Comparison of ENCODE assay signal across 16 cellular contexts in genomic region chr15:81950841-81951414, GRCh38.
DNase-seq lines count a peak whose midpoint lies in the region; ATAC-seq and TF ChIP-seq lines count a peak whose summit lies in the region.
"Had no signal": no experiment of that assay in that cellular context is flagged by ENCODE, and none has a peak within 500 bp of the region (broad histone marks: within the 10 kb centered on the region; RNA-seq: fewer than 3 reads in every experiment).

No MANE protein-coding gene starts in this region.

- H3K27me3 ChIP-seq in adipocyte (replicated peaks; ENCODE audit: control insufficient read depth, insufficient read depth, low read length), result no peaks in the 10 kb centered on the region
- H3K27me3 ChIP-seq: BLaER1, heart left ventricle, left lung had no signal

- H3K36me3 ChIP-seq in adipocyte (ENCODE audit: control insufficient read depth, insufficient read depth, low read length, severe bottlenecking), result no peaks in the 10 kb centered on the region
- H3K36me3 ChIP-seq: BLaER1, heart left ventricle, left lung had no signal

- H3K9me3 ChIP-seq in adipocyte (ENCODE audit: control insufficient read depth, low read length), result no peaks in the 10 kb centered on the region
- H3K9me3 ChIP-seq: BLaER1, heart left ventricle, left lung had no signal

- ATAC-seq in left colon (peak; percentile 69), omental fat pad (ENCODE audit: low FRiP score) (no peak)
- ATAC-seq: heart left ventricle, left lung had no signal

- no peak overlapping the region for H3K9ac ChIP-seq in adipocyte (ENCODE audit: low read length)
- H3K9ac ChIP-seq: BLaER1 had no signal

- H3K4me1 ChIP-seq in adipocyte (ENCODE audit: control insufficient read depth, insufficient read depth, low read length), result peaks cover 14% of the 10 kb centered on the region
- H3K4me1 ChIP-seq: BLaER1, left lung had no signal

- DNase-seq in DMS153 (lab: John Stamatoyannopoulos, UW) (peak; percentile 83), NCI-H1417 (lab: John Stamatoyannopoulos, UW) (peak in 2 of 3 experiments; percentile 51 to 85), adipocyte (ENCODE audit: low read depth) (peak; percentile 53), left colon (no peak), activated gamma-delta T cell treated with Interleukin-2 at 50 U/mL for 16 hours (no peak), Kasumi-1 (lab: John Stamatoyannopoulos, UW) (no peak), omental fat pad (ENCODE audit: low spot score) (no peak), head of caudate nucleus (no peak)
- DNase-seq: activated naive CD4-positive, alpha-beta T cell; GDM1; GOT3; heart left ventricle; left lung; NCI-H345; nephron progenitor cell had no signal

- no peak for TF ChIP-seq CTCF in omental fat pad (IDR thresholded peaks at IDR 0.05)

- intact Hi-C loops in left colon (cut with DNase I, micrococcal nuclease) (no loop called here), head of caudate nucleus (cut with DNase I) (no loop called here)

- no peak overlapping the region for H3K4me3 ChIP-seq in adipocyte (ENCODE audit: low read length)
- H3K4me3 ChIP-seq: BLaER1, heart left ventricle, left lung had no signal

Comparison
In these comparisons a context has a peak if more than half of its experiments do, and no peak if none do; other contexts are left out.
1. DNase-seq: peak in DMS153 (single experiment), NCI-H1417 (2 of 3) and adipocyte (single experiment); none in left colon (0 of 2), activated gamma-delta T cell treated with Interleukin-2 at 50 U/mL for 16 hours (single experiment), Kasumi-1 (0 of 2), omental fat pad (single experiment) and head of caudate nucleus (0 of 42).